In genomic region chr9:4137234-4137633, GRCh38 we compare ENCODE assay signal across 11 cellular contexts.
DNase-seq lines count a peak whose midpoint lies in the region; ATAC-seq and FAIRE-seq lines count a peak whose summit lies in the region.
"Had no signal": no experiment of that assay in that cellular context is flagged by ENCODE, and none has a peak within 500 bp of the region (broad histone marks: within the 10 kb centered on the region; RNA-seq: fewer than 3 reads in every experiment).

No MANE protein-coding gene starts in this region.

- ATAC-seq in HG02623 (IDR thresholded peaks at IDR 0.05; ENCODE audit: unreplicated experiment): no peak

- FAIRE-seq in urothelium cell line (lab: Jason Lieb, UNC): no peak
- FAIRE-seq: GM18507 had no signal

- DNase-seq in SIG-M5 treated with dmso at 0.1 percent for 504 hours (lab: John Stamatoyannopoulos, UW; ENCODE audit: unreplicated experiment) (peak; percentile 4), SIG-M5 (lab: John Stamatoyannopoulos, UW) (no peak), brain pericyte (ENCODE audit: low read depth, low spot score) (peak; percentile 25), kidney tubule cell (ENCODE audit: low spot score) (peak; percentile 99), urothelium cell line (ENCODE audit: low spot score) (peak; percentile 68), NCI-H69 (lab: John Stamatoyannopoulos, UW) (no peak), NCI-H82 treated with DMSO at 0.1 percent for 48 hours (lab: John Stamatoyannopoulos, UW; ENCODE audit: unreplicated experiment) (no peak)
- DNase-seq: AML-193; effector CD8-positive, alpha-beta T cell had no signal

Comparison
In these comparisons a context has a peak if more than half of its experiments do, and no peak if none do; other contexts are left out.
1. DNase-seq: peak in SIG-M5 treated with dmso at 0.1 percent for 504 hours (single experiment), brain pericyte (single experiment), kidney tubule cell (single experiment) and urothelium cell line (single experiment); none in SIG-M5 (single experiment), NCI-H69 (single experiment) and NCI-H82 treated with DMSO at 0.1 percent for 48 hours (single experiment).